13 cellular contexts compared by ENCODE assay signal in genomic region chr17:29151567-29151966, GRCh38. TPM values are rescaled to one million over a fixed set of nuclear protein-coding genes. Genes with fewer than 3 reads are reported as not detected.
DNase-seq lines count a peak whose midpoint lies in the region; ATAC-seq and TF ChIP-seq lines count a peak whose summit lies in the region.
"Had no signal": no experiment of that assay in that cellular context is flagged by ENCODE, and none has a peak within 500 bp of the region (broad histone marks: within the 10 kb centered on the region; RNA-seq: fewer than 3 reads in every experiment).

No MANE protein-coding gene starts in this region.

- H2BK12ac ChIP-seq in trophoblast cell (ENCODE audit: low read length): peak overlapping the region; percentile 63

- H3K9me3 ChIP-seq in endodermal cell (ENCODE audit: control insufficient read depth, low read length) (no peaks in the 10 kb centered on the region), trophoblast cell (ENCODE audit: insufficient read depth, low read depth, low read length) (no peaks in the 10 kb centered on the region)
- H3K9me3 ChIP-seq: left ventricle myocardium inferior had no signal

- WGBS in endodermal cell (ENCODE audit: insufficient coverage in 1 of 2, insufficient read length in 1 of 2), 2 experiments: 68% methylated on average over 4 of the region's 4 CpGs; no CpG with 5 or more reads in 1 of the 2 experiments
- no CpG with 5 or more reads among the region's 4 CpGs for WGBS in trophoblast cell (ENCODE audit: extremely low coverage, insufficient coverage, insufficient read length)

- H3K36me3 ChIP-seq in endodermal cell (ENCODE audit: control insufficient read depth, insufficient read depth, low read length): no peaks in the 10 kb centered on the region
- H3K36me3 ChIP-seq in trophoblast cell (ENCODE audit: control insufficient read depth in 1 of 2, insufficient read depth in 2 of 2, low read length in 2 of 2): no peaks in the 10 kb centered on the region
- H3K36me3 ChIP-seq: left ventricle myocardium inferior had no signal

- peak overlapping the region; percentile 72 for H4K8ac ChIP-seq in trophoblast cell (ENCODE audit: low read depth, low read length)

- no peak overlapping the region for H3K9ac ChIP-seq in endodermal cell (ENCODE audit: extremely low read depth, low read length, poor library complexity, severe bottlenecking)
- H3K9ac ChIP-seq in trophoblast cell (ENCODE audit: low read length): no peak overlapping the region

- H3K4ac ChIP-seq in trophoblast cell (ENCODE audit: low read depth, low read length): peak overlapping the region; percentile 5

- peaks cover 15% of the 10 kb centered on the region for H3K4me1 ChIP-seq in endodermal cell (ENCODE audit: control insufficient read depth, insufficient read depth, low read length)
- H3K4me1 ChIP-seq in trophoblast cell (ENCODE audit: control insufficient read depth in 1 of 2, insufficient read depth in 2 of 2, low read length in 2 of 2): peaks cover 49 to 61% of the 10 kb centered on the region in 2 experiments

- in situ Hi-C loops in SK-MEL-5 (cut with HindIII; ENCODE audit: low pct_unique_long_range_greater_than_20kb, low sequenced_read_pairs) (no loop called here), KBM-7 (cut with MboI; ENCODE audit: low pct_unique_long_range_greater_than_20kb, low sequenced_read_pairs) (no loop called here)

- H3K14ac ChIP-seq in trophoblast cell (ENCODE audit: low read length): peak overlapping the region; percentile 28

- H3K27me3 Mint-ChIP-seq in endodermal cell (ENCODE audit: insufficient read depth): no peaks in the 10 kb centered on the region
- H3K27me3 Mint-ChIP-seq in activated CD4-positive, alpha-beta T cell treated with anti-CD3 and anti-CD28 coated beads for 36 hours: no peaks in the 10 kb centered on the region

- intact Hi-C loops in activated CD4-positive, alpha-beta T cell treated with anti-CD3 and anti-CD28 coated beads for 36 hours (cut with DNase I, micrococcal nuclease): no loop called here

- no peaks in the 10 kb centered on the region for H3K36me3 Mint-ChIP-seq in endodermal cell (ENCODE audit: low read depth)
- H3K36me3 Mint-ChIP-seq in activated CD4-positive, alpha-beta T cell treated with anti-CD3 and anti-CD28 coated beads for 36 hours (ENCODE audit: low read depth): no peaks in the 10 kb centered on the region

- CTCF ChIA-PET in activated CD4-positive, alpha-beta T cell treated with anti-CD3 and anti-CD28 coated beads for 36 hours (lab: Charles Lee): interaction anchor here (1.9 to 21.7 kb wide), 3 partner anchors 27 to 69 kb away, joined by 6 to 300 read pairs (median 136); partner anchors contain the start of gene MYO18A

- H2AK5ac ChIP-seq in trophoblast cell (ENCODE audit: low read length): peak overlapping the region; percentile 28

- H2BK5ac ChIP-seq in trophoblast cell (ENCODE audit: low read depth, low read length, poor library complexity): peak overlapping the region; percentile 48

- H4K91ac ChIP-seq in trophoblast cell (ENCODE audit: low read depth, low read length): peak overlapping the region; percentile 71

- peak overlapping the region; percentile 30 for H3K27ac ChIP-seq in endodermal cell (ENCODE audit: low read depth, low read length)
- H3K27ac ChIP-seq in trophoblast cell (ENCODE audit: low read depth, low read length): peak overlapping the region; percentile 57
- H3K27ac ChIP-seq: left ventricle myocardium inferior had no signal

- no peak for TF ChIP-seq CTCF in endodermal cell (conservative IDR thresholded peaks at IDR 0.05)

- H3K4me1 Mint-ChIP-seq in endodermal cell: peaks cover 47% of the 10 kb centered on the region
- H3K4me1 Mint-ChIP-seq in activated CD4-positive, alpha-beta T cell treated with anti-CD3 and anti-CD28 coated beads for 36 hours: peaks cover 55% of the 10 kb centered on the region

- peak overlapping the region; percentile 74 for H2BK120ac ChIP-seq in trophoblast cell (ENCODE audit: insufficient read depth, low read length, poor library complexity)

- no peak overlapping the region for H4K12ac ChIP-seq in trophoblast cell (ENCODE audit: low read depth, low read length)

- H3K4me2 ChIP-seq in trophoblast cell (ENCODE audit: low read length): peak overlapping the region; percentile 26

- peak overlapping the region; percentile 6 for H2AFZ ChIP-seq in trophoblast cell (ENCODE audit: insufficient read depth, low read length, poor library complexity)

- H3K18ac ChIP-seq in trophoblast cell (ENCODE audit: low read length): peak overlapping the region; percentile 40

- POLR2A ChIA-PET in activated CD4-positive, alpha-beta T cell treated with anti-CD3 and anti-CD28 coated beads for 36 hours (lab: Charles Lee): no interaction called here

- H3K9me3 Mint-ChIP-seq in endodermal cell: no peaks in the 10 kb centered on the region
- H3K9me3 Mint-ChIP-seq in activated CD4-positive, alpha-beta T cell treated with anti-CD3 and anti-CD28 coated beads for 36 hours (ENCODE audit: low read depth): no peaks in the 10 kb centered on the region
- H3K9me3 Mint-ChIP-seq: activated T-helper 2 cell treated with anti-CD3 and anti-CD28 coated beads, Interferon-gamma antibody, Interleukin-2, Interleukin-4, amounts not matched to agents 10 μg/mL and 5 μg/mL and 100 μg/mL, durations not matched to agents 14 hours and 24 hours and 36 hours had no signal

- no peak overlapping the region for H3K4me3 Mint-ChIP-seq in endodermal cell
- no peak overlapping the region for H3K4me3 Mint-ChIP-seq in activated CD4-positive, alpha-beta T cell treated with anti-CD3 and anti-CD28 coated beads for 36 hours

- H3K4me3 ChIP-seq in endodermal cell (ENCODE audit: low read length) (no peak overlapping the region), trophoblast cell (ENCODE audit: low read depth, low read length) (no peak overlapping the region)
- H3K4me3 ChIP-seq: left ventricle myocardium inferior had no signal

- peaks cover 9% of the 10 kb centered on the region for H3K79me2 ChIP-seq in trophoblast cell (ENCODE audit: control insufficient read depth, insufficient read depth, low read length, poor library complexity)

- no peak for ATAC-seq in GM19467 (IDR thresholded peaks at IDR 0.05; ENCODE audit: unreplicated experiment)
- ATAC-seq in activated CD4-positive, alpha-beta T cell treated with anti-CD3 and anti-CD28 coated beads for 36 hours: no peak
- ATAC-seq: right cardiac atrium had no signal

- peaks cover 36% of the 10 kb centered on the region for H3K79me1 ChIP-seq in trophoblast cell (ENCODE audit: low read length)

- H3K27me3 ChIP-seq in endodermal cell (ENCODE audit: control insufficient read depth, insufficient read depth, low read length, poor library complexity, severe bottlenecking) (no peaks in the 10 kb centered on the region), trophoblast cell (ENCODE audit: insufficient read depth, low read length) (no peaks in the 10 kb centered on the region)

- peak overlapping the region; percentile 92 for H3K27ac Mint-ChIP-seq in endodermal cell
- no peak overlapping the region for H3K27ac Mint-ChIP-seq in activated CD4-positive, alpha-beta T cell treated with anti-CD3 and anti-CD28 coated beads for 36 hours
- H3K27ac Mint-ChIP-seq: activated T-helper 2 cell treated with anti-CD3 and anti-CD28 coated beads, Interferon-gamma antibody, Interleukin-2, Interleukin-4, amounts not matched to agents 10 μg/mL and 5 μg/mL and 100 μg/mL, durations not matched to agents 14 hours and 24 hours and 36 hours had no signal

- H3K23ac ChIP-seq in trophoblast cell (ENCODE audit: low read length): no peak overlapping the region

- DNase-seq in ELR (ENCODE audit: low read depth): peak; percentile 94
- DNase-seq in SK-MEL-5 (ENCODE audit: low read depth, low spot score): peak; percentile 97
- DNase-seq in endodermal cell: peak; percentile 82
- DNase-seq in trophoblast cell: peak; percentile 94 to 95
- DNase-seq in stimulated activated CD4-positive, alpha-beta T cell treated with anti-CD3 and anti-CD28 coated beads, Interleukin-4, amount 100 ng/mL, for 24 hours: no peak
- DNase-seq in KBM-7: no peak
- no peak for DNase-seq in activated CD4-positive, alpha-beta T cell treated with anti-CD3 and anti-CD28 coated beads for 36 hours
- DNase-seq: DMS153, left ventricle myocardium inferior, NCI-H446 had no signal

RNA-seq across cellular contexts. Expression of gene MYO18A, which starts 28.6 kb away (rescaled TPM):
- total RNA-seq in SK-MEL-5 (2014; rRNA removed; shearing (Covaris generic)): 14.9 and 16.3 TPM in 2 replicates
- polyA plus RNA-seq in SK-MEL-5 (2015; cell fraction: cytosol; rRNA removed): 20.0 and 26.4 TPM in 2 replicates
- 63.4 and 87.6 TPM in 2 replicates for polyA plus RNA-seq in SK-MEL-5 (2015; cell fraction: nucleus; rRNA removed)
- total RNA-seq in endodermal cell: 10 to 100 TPM; 43.8 to 56.7 TPM
- 30.0 TPM for polyA plus RNA-seq in endodermal cell (2013, experiment 1 of 2)
- polyA plus RNA-seq in endodermal cell (2013, experiment 2 of 2): 37.8 TPM
- polyA plus RNA-seq in trophoblast cell (2013): 15.5 and 16.9 TPM in 2 replicates
- 10 to 100 TPM; 31.9 to 38.2 TPM for total RNA-seq in activated CD4-positive, alpha-beta T cell treated with anti-CD3 and anti-CD28 coated beads for 36 hours

Comparison
In these comparisons a context has a peak if more than half of its experiments do, and no peak if none do; other contexts are left out.
1. DNase-seq: peak in ELR (single experiment), SK-MEL-5 (single experiment), endodermal cell (single experiment) and trophoblast cell (2 of 2); none in stimulated activated CD4-positive, alpha-beta T cell treated with anti-CD3 and anti-CD28 coated beads, Interleukin-4, amount 100 ng/mL, for 24 hours (single experiment), KBM-7 (single experiment) and activated CD4-positive, alpha-beta T cell treated with anti-CD3 and anti-CD28 coated beads for 36 hours (single experiment).